ENCODE assay signal across 16 cellular contexts in genomic region chr18:80203243-80203642, GRCh38. TPM values are rescaled to one million over a fixed set of nuclear protein-coding genes. Genes with fewer than 3 reads are reported as not detected.
DNase-seq lines count a peak whose midpoint lies in the region; ATAC-seq, FAIRE-seq and TF ChIP-seq lines count a peak whose summit lies in the region.
"Had no signal": no experiment of that assay in that cellular context is flagged by ENCODE, and none has a peak within 500 bp of the region (broad histone marks: within the 10 kb centered on the region; RNA-seq: fewer than 3 reads in every experiment).

No MANE protein-coding gene starts in this region.

- DNase-seq in right atrium auricular region (ENCODE audit: low spot score) (peak; percentile 26), left ventricle myocardium superior (no peak), astrocyte (ENCODE audit: low read depth) (no peak), T1000 (lab: John Stamatoyannopoulos, UW) (no peak), AG08396 (ENCODE audit: low spot score) (no peak)
- DNase-seq: AML-193, DMS 273 treated with DMSO at 0.1 percent for 48 hours, DMS79, GOT3 had no signal

- no peak overlapping the region for H3K9ac ChIP-seq in astrocyte (ENCODE audit: low read length)
- H3K9ac ChIP-seq: BLaER1 had no signal

- TF ChIP-seq CTCF in right atrium auricular region (IDR thresholded peaks at IDR 0.05) (no peak), astrocyte (IDR thresholded peaks at IDR 0.05; ENCODE audit: insufficient read depth, low read depth, low read length) (no peak), nephron (IDR thresholded peaks at IDR 0.05; ENCODE audit: unreplicated experiment in 3 of 3) (no peak)

- H3K36me3 ChIP-seq in right atrium auricular region (no peaks in the 10 kb centered on the region), astrocyte (ENCODE audit: insufficient read depth, low read length) (no peaks in the 10 kb centered on the region)
- H3K36me3 ChIP-seq: BLaER1, HAP-1 had no signal

- H3K27me3 Mint-ChIP-seq in astrocyte (ENCODE audit: low read depth, unreplicated experiment) (no peaks in the 10 kb centered on the region), nephron (ENCODE audit: low read depth) (no peaks in the 10 kb centered on the region)

- H3K4me3 ChIP-seq in right atrium auricular region = no peak overlapping the region
- no peak overlapping the region for H3K4me3 ChIP-seq in astrocyte (ENCODE audit: insufficient read depth, low read depth, low read length)
- H3K4me3 ChIP-seq: BLaER1, HAP-1, K562 had no signal

- H3K27ac Mint-ChIP-seq in astrocyte (ENCODE audit: unreplicated experiment) (no peak overlapping the region), nephron (peak overlapping the region in 2 of 3 experiments; percentile 30 to 42)

- H3K9me3 ChIP-seq in right atrium auricular region (no peaks in the 10 kb centered on the region), astrocyte (ENCODE audit: insufficient read depth, low read depth, low read length) (no peaks in the 10 kb centered on the region)
- H3K9me3 ChIP-seq: BLaER1, HAP-1 had no signal

- no peak overlapping the region for H2AFZ ChIP-seq in astrocyte (ENCODE audit: low read depth, low read length)

- H3K4me2 ChIP-seq in astrocyte (ENCODE audit: low read length) = peak overlapping the region; percentile 7
- H3K4me2 ChIP-seq: BLaER1 had no signal

- intact Hi-C loops in left ventricle myocardium superior (cut with micrococcal nuclease) = no loop called here

- H3K4me3 Mint-ChIP-seq in astrocyte (ENCODE audit: unreplicated experiment) (no peak overlapping the region), nephron (no peak overlapping the region)

- no peaks in the 10 kb centered on the region for H3K79me2 ChIP-seq in astrocyte (ENCODE audit: insufficient read depth, low read length)

- H3K4me1 ChIP-seq in right atrium auricular region = no peaks in the 10 kb centered on the region
- H3K4me1 ChIP-seq in astrocyte (ENCODE audit: insufficient read depth, low read length) = peaks cover 17% of the 10 kb centered on the region
- H3K4me1 ChIP-seq: HAP-1 had no signal

- H3K36me3 Mint-ChIP-seq in astrocyte (ENCODE audit: low read depth, unreplicated experiment) (peaks cover 5% of the 10 kb centered on the region), nephron (ENCODE audit: low read depth) (peaks cover 11% of the 10 kb centered on the region)

- H3K27ac ChIP-seq in right atrium auricular region (no peak overlapping the region), astrocyte (ENCODE audit: low read depth, low read length) (no peak overlapping the region)
- H3K27ac ChIP-seq: 22Rv1, BLaER1 had no signal

- H4K20me1 ChIP-seq in astrocyte (ENCODE audit: insufficient read depth, low read length) = peaks cover 27% of the 10 kb centered on the region
- H4K20me1 ChIP-seq: BLaER1 had no signal

- ATAC-seq in left ventricle myocardium superior = no peak
- no peak for ATAC-seq in HG03442 (IDR thresholded peaks at IDR 0.05; ENCODE audit: unreplicated experiment)
- ATAC-seq in HG02840 (IDR thresholded peaks at IDR 0.05; ENCODE audit: low FRiP score, unreplicated experiment) = no peak
- ATAC-seq: K562 had no signal

- FAIRE-seq in astrocyte (lab: Jason Lieb, UNC) = no peak
- FAIRE-seq: K562 had no signal

- peaks cover 20% of the 10 kb centered on the region for H3K4me1 Mint-ChIP-seq in astrocyte (ENCODE audit: low read depth, unreplicated experiment)
- H3K4me1 Mint-ChIP-seq in nephron = peaks cover 31% of the 10 kb centered on the region

- H3K27me3 ChIP-seq in right atrium auricular region (no peaks in the 10 kb centered on the region), astrocyte (ENCODE audit: insufficient read depth, low read length) (no peaks in the 10 kb centered on the region)
- H3K27me3 ChIP-seq: BLaER1 had no signal

- H3K9me3 Mint-ChIP-seq in astrocyte (ENCODE audit: unreplicated experiment) (no peaks in the 10 kb centered on the region), nephron (no peaks in the 10 kb centered on the region)

RNA-seq across cellular contexts. Expression of gene PARD6G, which starts 44.1 kb away (rescaled TPM):
- total RNA-seq in right atrium auricular region (1 to 10 TPM; 1.9 to 2.8 TPM), left ventricle myocardium superior (4.0 TPM), astrocyte (26.9 and 29.6 TPM in 2 replicates)
